In genomic region chr14:103070971-103071542, GRCh38 we compare ENCODE assay signal across 2 cellular contexts.
TF ChIP-seq lines count a peak whose summit lies in the region.

No MANE protein-coding gene starts in this region.

TF ChIP-seq in HCT116, 20 proteins besides CTCF, POLR2A, EP300 and RAD21:
- no peak for TF ChIP-seq ELF1 (IDR thresholded peaks at IDR 0.05; ENCODE audit: borderline replicate concordance, low read depth)
- no peak for TF ChIP-seq REST (IDR thresholded peaks at IDR 0.05; ENCODE audit: low read depth)

TF ChIP-seq in endothelial cell of umbilical vein, 7 proteins besides CTCF, POLR2A, EP300 and RAD21:
- TF ChIP-seq FOS (IDR thresholded peaks at IDR 0.05; ENCODE audit: borderline replicate concordance, insufficient read depth, low read length), result no peak
- TF ChIP-seq POLR2AphosphoS5 (IDR thresholded peaks at IDR 0.05; ENCODE audit: insufficient read depth, low read depth, low read length), result no peak
- TF ChIP-seq EZH2 (IDR thresholded peaks at IDR 0.05; ENCODE audit: borderline replicate concordance, low read depth, low read length, severe bottlenecking), result no peak
- TF ChIP-seq, protein P1, sequence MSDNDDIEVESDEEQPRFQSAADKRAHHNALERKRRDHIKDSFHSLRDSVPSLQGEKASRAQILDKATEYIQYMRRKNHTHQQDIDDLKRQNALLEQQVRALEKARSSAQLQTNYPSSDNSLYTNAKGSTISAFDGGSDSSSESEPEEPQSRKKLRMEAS (IDR thresholded peaks at IDR 0.05; ENCODE audit: insufficient read depth, insufficient read length), result no peak
- no peak for TF ChIP-seq MYC (IDR thresholded peaks at IDR 0.05; ENCODE audit: low read depth, low read length)
- no peak for TF ChIP-seq GATA2 (IDR thresholded peaks at IDR 0.05; ENCODE audit: insufficient read depth, insufficient read length, low read depth, low read length)
- no peak for TF ChIP-seq JUN (IDR thresholded peaks at IDR 0.05; ENCODE audit: borderline replicate concordance, insufficient read depth, insufficient read length, low read depth)
